In the genomic region with DNA sequence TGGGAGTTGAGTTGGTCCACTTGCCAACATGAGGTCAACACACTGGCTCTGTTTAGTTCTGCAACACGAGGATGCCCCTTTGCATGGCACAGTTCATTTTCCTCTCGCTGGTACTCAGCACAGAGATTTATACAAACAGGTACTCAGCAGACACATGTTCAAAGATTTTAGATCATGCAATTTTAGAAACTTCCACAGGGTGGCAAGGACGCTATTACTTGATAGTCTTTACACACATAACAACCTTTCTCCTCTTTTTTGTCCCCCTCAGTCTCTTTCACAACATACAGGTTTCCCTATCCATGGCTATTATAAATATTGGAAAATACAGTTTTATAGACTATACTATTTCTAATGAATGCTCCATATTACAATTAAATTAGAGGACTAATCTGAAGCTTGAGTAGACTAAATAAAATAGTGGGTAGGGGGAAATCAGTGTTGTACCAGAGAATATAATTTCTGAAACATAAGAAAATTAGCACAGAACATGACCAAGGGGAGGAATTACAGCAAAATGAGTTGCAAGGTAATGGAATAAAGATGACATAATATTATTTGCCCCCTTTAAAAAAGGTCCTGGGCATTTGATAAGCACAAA, we compare ENCODE assay signal across 7 cellular contexts.
DNase-seq lines count a peak whose midpoint lies in the region; ATAC-seq, FAIRE-seq and TF ChIP-seq lines count a peak whose summit lies in the region.

No MANE protein-coding gene starts in this region.

- H2BK15ac ChIP-seq in H1 (ENCODE audit: low read length), result no peak overlapping the region

- CTCF ChIA-PET in H1 (lab: Charles Lee; ENCODE audit: partially characterized antibody), result interaction anchor here (0.6 to 1.6 kb wide), 8 partner anchors 11 to 421 kb away, joined by 3 to 5 read pairs (median 3); no protein-coding TSS in a partner anchor

- H3K4me1 ChIP-seq in H1 (replicated peaks in 1 of 4; ENCODE audit: control insufficient read depth in 3 of 4, insufficient read depth in 4 of 4, low read length in 3 of 4) (no peaks in the 10 kb centered on the region), ascending aorta (no peaks in the 10 kb centered on the region)

- no peak overlapping the region for H3K56ac ChIP-seq in H1 (replicated peaks; ENCODE audit: insufficient read length, low read depth, low read length)

- no peak overlapping the region for H3K4ac ChIP-seq in H1 (replicated peaks; ENCODE audit: insufficient read length, low read depth, low read length)

- no peak overlapping the region for H2BK120ac ChIP-seq in H1 (replicated peaks; ENCODE audit: low read depth, low read length)

- H3K36me3 ChIP-seq in H1 (ENCODE audit: control insufficient read depth in 2 of 4, insufficient read depth in 4 of 4, low read length in 3 of 4) (no peaks in the 10 kb centered on the region), ascending aorta (no peaks in the 10 kb centered on the region)

- H3K4me2 ChIP-seq in H1 (ENCODE audit: insufficient read depth in 1 of 2, low read depth in 2 of 2, low read length in 2 of 2), result no peak overlapping the region

- TF ChIP-seq RAD21 in H1 (IDR thresholded peaks at IDR 0.05 in 1 of 2, conservative IDR thresholded peaks at IDR 0.05 in 1 of 2; ENCODE audit: low read depth in 2 of 2, low read length in 2 of 2), result peak; percentile 39 to 49; a peak in 3 of 4 replicates

- FAIRE-seq in HTR-8/SVneo (lab: Jason Lieb, UNC), result no peak
- FAIRE-seq in H1 (lab: Jason Lieb, UNC), result no peak

- H2BK20ac ChIP-seq in H1 (ENCODE audit: low read length), result no peak overlapping the region

- H2BK5ac ChIP-seq in H1 (ENCODE audit: low read depth, low read length), result no peak overlapping the region

- TF ChIP-seq EP300 in H1 (IDR thresholded peaks at IDR 0.05; ENCODE audit: borderline replicate concordance in 1 of 2, low read depth in 2 of 2, low read length in 2 of 2), result no peak

- H4K8ac ChIP-seq in H1 (ENCODE audit: extremely low read depth, insufficient read depth, low read length), result no peak overlapping the region

- no peaks in the 10 kb centered on the region for H3K79me1 ChIP-seq in H1 (ENCODE audit: low read depth, low read length)

- H3K23me2 ChIP-seq in H1 (ENCODE audit: low read depth, low read length), result no peaks in the 10 kb centered on the region

- no peak overlapping the region for H3K23ac ChIP-seq in H1 (ENCODE audit: insufficient read length)

- 0 out of 2 replicates have a peak overlapping the region, but pooled peaks have one; percentile 85 for H2AFZ ChIP-seq in H1 (ENCODE audit: low read length)

- no peak overlapping the region for H2BK12ac ChIP-seq in H1 (ENCODE audit: low read depth, low read length)

- no peak overlapping the region for H3K4me3 ChIP-seq in H1 (ENCODE audit: extremely low read depth in 1 of 4, insufficient read depth in 2 of 4, low read depth in 3 of 4, low read length in 4 of 4)
- H3K4me3 ChIP-seq in ascending aorta, result no peak overlapping the region

- no peak overlapping the region for H3K9ac ChIP-seq in H1 (replicated peaks in 1 of 4; ENCODE audit: extremely low read depth in 1 of 4, low read depth in 3 of 4, low read length in 3 of 4)

- H3K27me3 ChIP-seq in H1 (replicated peaks in 1 of 4; ENCODE audit: control insufficient read depth in 3 of 4, extremely low read depth in 1 of 4, insufficient read depth in 3 of 4, low read length in 3 of 4) (no peaks in the 10 kb centered on the region), ascending aorta (no peaks in the 10 kb centered on the region)

- H3K18ac ChIP-seq in H1 (ENCODE audit: extremely low read depth, low read length), result no peak overlapping the region

- ATAC-seq in HG02870 (IDR thresholded peaks at IDR 0.05; ENCODE audit: unreplicated experiment) (no peak), GM18519 (IDR thresholded peaks at IDR 0.05; ENCODE audit: low FRiP score, unreplicated experiment) (no peak)

- H3K27ac ChIP-seq in H1 (ENCODE audit: low read depth, low read length) (no peak overlapping the region), ascending aorta (no peak overlapping the region)

- peak overlapping the region; percentile 21 for H4K5ac ChIP-seq in H1 (ENCODE audit: insufficient read length, low read depth, low read length)

- intact Hi-C loops in ascending aorta (cut with DNase I), result no loop called here

- no peak overlapping the region for H3K14ac ChIP-seq in H1 (ENCODE audit: insufficient read length)

- no peaks in the 10 kb centered on the region for H4K20me1 ChIP-seq in H1 (replicated peaks in 1 of 2; ENCODE audit: control insufficient read depth in 1 of 2, insufficient read depth in 2 of 2, low read length in 2 of 2)

- DNase-seq in HTR-8/SVneo (ENCODE audit: insufficient read length, low spot score), result peak; percentile 3
- peak; percentile 76 for DNase-seq in NCI-H69 (lab: John Stamatoyannopoulos, UW)
- DNase-seq in H1 (ENCODE audit: low read depth in 1 of 2, low spot score in 2 of 2), result no peak
- peak; percentile 15 for DNase-seq in retina
- DNase-seq in ascending aorta (ENCODE audit: low spot score in 2 of 2), result no peak

- H2AK5ac ChIP-seq in H1 (ENCODE audit: low read depth, low read length), result no peak overlapping the region

- no peak for TF ChIP-seq POLR2A in H1 (IDR thresholded peaks at IDR 0.05; ENCODE audit: control extremely low read depth in 1 of 2, low read depth in 2 of 2, low read length in 2 of 2)

- TF ChIP-seq CTCF in H1 (IDR thresholded peaks at IDR 0.05; ENCODE audit: control extremely low read depth in 1 of 3, insufficient read depth in 1 of 3, low read depth in 1 of 3, low read length in 3 of 3) (peak in 1 of 3 experiments; percentile 16; a peak in 2 of 4 replicates), ascending aorta (IDR thresholded peaks at IDR 0.05) (no peak)

- H3K9me3 ChIP-seq in H1 (ENCODE audit: insufficient read depth in 2 of 2, low read depth in 1 of 2, low read length in 1 of 2), result no peaks in the 10 kb centered on the region
- no peaks in the 10 kb centered on the region for H3K9me3 ChIP-seq in ascending aorta

- 77% methylated on average over 3 of the region's 3 CpGs; no CpG with 5 or more reads in 1 of the 2 experiments for WGBS in H1 (ENCODE audit: extremely low coverage in 1 of 2, insufficient coverage in 1 of 2, insufficient read length in 1 of 2, insufficient replicate concordance in 2 of 2, low coverage in 1 of 2, low lambda C conversion rate in 2 of 2, missing lambda C conversion rate in 1 of 2), 2 experiments

- H3K79me2 ChIP-seq in H1 (ENCODE audit: control insufficient read depth in 1 of 2, insufficient read depth in 2 of 2, low read length in 2 of 2), result no peaks in the 10 kb centered on the region

- H4K91ac ChIP-seq in H1 (replicated peaks; ENCODE audit: insufficient read length, low read length), result no peak overlapping the region

- POLR2A ChIA-PET in H1 (lab: Charles Lee; ENCODE audit: partially characterized antibody), result interaction anchor here (0.6 kb wide), 1 partner anchor 72 kb away, joined by 3 read pairs; no protein-coding TSS in a partner anchor

TF ChIP-seq in H1, 55 proteins besides CTCF, POLR2A, EP300 and RAD21:
- peak; percentile 3; the same call in 1 of the 2 replicates for TF ChIP-seq CEBPB (IDR thresholded peaks at IDR 0.05; ENCODE audit: low read depth, low read length)
- no peak for TF ChIP-seq CBX8 (IDR thresholded peaks at IDR 0.05; ENCODE audit: borderline replicate concordance, low read depth, low read length)
TF ChIP-seq in H1: peak in this region for 1.

Comparison
In these comparisons a context has a peak if more than half of its experiments do, and no peak if none do; other contexts are left out.
1. DNase-seq: peak in HTR-8/SVneo (single experiment), NCI-H69 (single experiment) and retina (single experiment); none in H1 (0 of 2) and ascending aorta (0 of 2).